In the genomic region with DNA sequence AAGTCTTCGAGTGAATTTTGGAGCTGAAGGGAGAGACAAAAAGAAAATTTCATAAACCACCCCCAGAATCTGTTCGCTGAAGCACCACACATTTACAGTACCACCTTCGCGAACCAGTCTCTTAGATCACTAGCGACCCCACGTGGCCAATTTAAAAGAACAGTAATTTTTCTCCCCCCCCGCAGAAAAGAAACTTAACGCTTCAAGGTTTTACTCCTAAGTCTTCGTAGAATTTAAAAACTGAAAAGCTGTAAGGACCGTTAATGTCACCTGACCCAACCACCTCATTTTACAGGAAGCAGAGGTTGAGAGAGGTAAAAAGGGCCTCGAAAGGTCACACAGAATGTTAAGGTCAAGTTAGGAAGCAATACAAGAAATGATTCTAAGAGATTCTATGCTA, we compare ENCODE assay signal across 8 cellular contexts.
A peak's percentile ranks its signal among the peaks of the same experiment; 100 is the strongest.
DNase-seq lines count a peak whose midpoint lies in the region; ATAC-seq and TF ChIP-seq lines count a peak whose summit lies in the region.

No MANE protein-coding gene starts in this region.

- intact Hi-C loops in CD4-positive, alpha-beta T cell (cut with DNase I, micrococcal nuclease): loop anchor here (10.0 kb wide), 3 partner anchors 410 to 1300 kb away; no protein-coding TSS in a partner anchor

- no peaks in the 10 kb centered on the region for H3K36me3 Mint-ChIP-seq in CD4-positive, alpha-beta T cell (ENCODE audit: low read depth)

- CTCF ChIA-PET in CD4-positive, alpha-beta T cell (lab: Charles Lee): interaction anchor here (0.6 to 1.5 kb wide), 10 partner anchors 12 to 1630 kb away, joined by 3 to 5 read pairs (median 3); a partner anchor contains a TSS

- no peaks in the 10 kb centered on the region for H3K27me3 ChIP-seq in CD4-positive, alpha-beta T cell (ENCODE audit: control insufficient read depth, insufficient read depth, low read length)

- ATAC-seq in CD4-positive, alpha-beta T cell (ENCODE audit: poor library complexity): peak; percentile 68
- ATAC-seq in SK-N-SH treated with all-trans-retinoic acid at 6 μM for 48 hours (peak; percentile 73), GM21528 (IDR thresholded peaks at IDR 0.05; ENCODE audit: low FRiP score, unreplicated experiment) (no peak)

- TF ChIP-seq CTCF in CD4-positive, alpha-beta T cell (IDR thresholded peaks at IDR 0.05): peak; percentile 63

- no peak overlapping the region for H3K27ac Mint-ChIP-seq in CD4-positive, alpha-beta T cell

- POLR2A ChIA-PET in CD4-positive, alpha-beta T cell (lab: Charles Lee): no interaction called here

- peaks cover 11% of the 10 kb centered on the region for H3K4me1 Mint-ChIP-seq in CD4-positive, alpha-beta T cell (ENCODE audit: low read depth)

- no peak overlapping the region for H3K27ac ChIP-seq in CD4-positive, alpha-beta T cell (ENCODE audit: low read depth, low read length)

- no peaks in the 10 kb centered on the region for H3K9me3 ChIP-seq in CD4-positive, alpha-beta T cell (ENCODE audit: control insufficient read depth, low read length)

- H3K4me3 Mint-ChIP-seq in CD4-positive, alpha-beta T cell: peak overlapping the region; percentile 50

- no peaks in the 10 kb centered on the region for H3K9me3 Mint-ChIP-seq in CD4-positive, alpha-beta T cell

- no peaks in the 10 kb centered on the region for H3K27me3 Mint-ChIP-seq in CD4-positive, alpha-beta T cell

- DNase-seq in CD4-positive, alpha-beta T cell: peak in 9 of 10 experiments; percentile 11 to 41 (median 22)
- DNase-seq in HCEC 1CT: peak; percentile 39
- peak; percentile 34 for DNase-seq in amniotic stem cell (lab: John Stamatoyannopoulos, UW)
- peak; percentile 29 to 70 for DNase-seq in hippocampal formation (lab: John Stamatoyannopoulos, UW)
- DNase-seq in stimulated activated CD4-positive, alpha-beta T cell treated with anti-CD3 and anti-CD28 coated beads, Interleukin-2, amount 100 ng/mL, for 24 hours: peak; percentile 51 to 69
- DNase-seq in cortex of kidney (lab: John Stamatoyannopoulos, UW): no peak

TF ChIP-seq in SK-N-SH treated with all-trans-retinoic acid at 6 μM for 48 hours, 23 proteins besides CTCF, POLR2A, EP300 and RAD21:
- TF ChIP-seq ZC3H10 (CRISPR knock-in tag; IDR thresholded peaks at IDR 0.05): no peak
- no peak for TF ChIP-seq RARB (CRISPR knock-in tag; IDR thresholded peaks at IDR 0.05)
- no peak for TF ChIP-seq BACH2 (CRISPR knock-in tag; IDR thresholded peaks at IDR 0.05; ENCODE audit: borderline replicate concordance)
- TF ChIP-seq, protein P1, sequence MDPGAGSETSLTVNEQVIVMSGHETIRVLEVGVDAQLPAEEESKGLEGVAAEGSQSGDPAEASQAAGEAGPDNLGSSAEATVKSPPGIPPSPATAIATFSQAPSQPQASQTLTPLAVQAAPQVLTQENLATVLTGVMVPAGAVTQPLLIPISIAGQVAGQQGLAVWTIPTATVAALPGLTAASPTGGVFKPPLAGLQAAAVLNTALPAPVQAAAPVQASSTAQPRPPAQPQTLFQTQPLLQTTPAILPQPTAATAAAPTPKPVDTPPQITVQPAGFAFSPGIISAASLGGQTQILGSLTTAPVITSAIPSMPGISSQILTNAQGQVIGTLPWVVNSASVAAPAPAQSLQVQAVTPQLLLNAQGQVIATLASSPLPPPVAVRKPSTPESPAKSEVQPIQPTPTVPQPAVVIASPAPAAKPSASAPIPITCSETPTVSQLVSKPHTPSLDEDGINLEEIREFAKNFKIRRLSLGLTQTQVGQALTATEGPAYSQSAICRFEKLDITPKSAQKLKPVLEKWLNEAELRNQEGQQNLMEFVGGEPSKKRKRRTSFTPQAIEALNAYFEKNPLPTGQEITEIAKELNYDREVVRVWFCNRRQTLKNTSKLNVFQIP (CRISPR knock-in tag; IDR thresholded peaks at IDR 0.05; ENCODE audit: borderline replicate concordance, low read depth): no peak
- no peak for TF ChIP-seq PPARA (CRISPR knock-in tag; IDR thresholded peaks at IDR 0.05; ENCODE audit: borderline replicate concordance)
- TF ChIP-seq, protein P2, sequence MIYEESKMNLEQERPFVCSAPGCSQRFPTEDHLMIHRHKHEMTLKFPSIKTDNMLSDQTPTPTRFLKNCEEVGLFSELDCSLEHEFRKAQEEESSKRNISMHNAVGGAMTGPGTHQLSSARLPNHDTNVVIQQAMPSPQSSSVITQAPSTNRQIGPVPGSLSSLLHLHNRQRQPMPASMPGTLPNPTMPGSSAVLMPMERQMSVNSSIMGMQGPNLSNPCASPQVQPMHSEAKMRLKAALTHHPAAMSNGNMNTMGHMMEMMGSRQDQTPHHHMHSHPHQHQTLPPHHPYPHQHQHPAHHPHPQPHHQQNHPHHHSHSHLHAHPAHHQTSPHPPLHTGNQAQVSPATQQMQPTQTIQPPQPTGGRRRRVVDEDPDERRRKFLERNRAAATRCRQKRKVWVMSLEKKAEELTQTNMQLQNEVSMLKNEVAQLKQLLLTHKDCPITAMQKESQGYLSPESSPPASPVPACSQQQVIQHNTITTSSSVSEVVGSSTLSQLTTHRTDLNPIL (CRISPR knock-in tag; IDR thresholded peaks at IDR 0.05; ENCODE audit: low read depth): no peak
- TF ChIP-seq ARNTL (CRISPR knock-in tag; IDR thresholded peaks at IDR 0.05; ENCODE audit: borderline replicate concordance, low read depth): no peak
- TF ChIP-seq ZFP30 (CRISPR knock-in tag; IDR thresholded peaks at IDR 0.05): no peak
- no peak for TF ChIP-seq ZNF565 (CRISPR knock-in tag; conservative IDR thresholded peaks at IDR 0.05; ENCODE audit: low read depth)
- no peak for TF ChIP-seq ISL1 (CRISPR knock-in tag; IDR thresholded peaks at IDR 0.05)
- no peak for TF ChIP-seq ZFP3 (CRISPR knock-in tag; IDR thresholded peaks at IDR 0.05)
